ENCODE assay signal across 9 cellular contexts in genomic region chr6:31814677-31815024, GRCh38. TPM values are rescaled to one million over a fixed set of nuclear protein-coding genes. Genes with fewer than 3 reads are reported as not detected.
A peak's percentile ranks its signal among the peaks of the same experiment; 100 is the strongest.
DNase-seq lines count a peak whose midpoint lies in the region; ATAC-seq lines count a peak whose summit lies in the region.
"Had no signal": no experiment of that assay in that cellular context is flagged by ENCODE, and none has a peak within 500 bp of the region (broad histone marks: within the 10 kb centered on the region; RNA-seq: fewer than 3 reads in every experiment).

No MANE protein-coding gene starts in this region.

- H3K23ac ChIP-seq in mesenchymal stem cell (ENCODE audit: low read length in 2 of 2): peak overlapping the region in 1 of 2 experiments; percentile 24

- H3K27me3 ChIP-seq in mesenchymal stem cell (ENCODE audit: control insufficient read depth in 1 of 2, insufficient read depth in 1 of 2, low read length in 2 of 2): no peaks in the 10 kb centered on the region

- H3K27ac ChIP-seq in epithelial cell of prostate (peak overlapping the region; percentile 90), mesenchymal stem cell (ENCODE audit: low read length, poor library complexity, severe bottlenecking) (peak overlapping the region; percentile 100)
- H3K27ac ChIP-seq: KMS-11 had no signal

- ATAC-seq in HG03342 (IDR thresholded peaks at IDR 0.05; ENCODE audit: unreplicated experiment): peak; percentile 44
- ATAC-seq in HG03565 (IDR thresholded peaks at IDR 0.05; ENCODE audit: unreplicated experiment): no peak

- peak overlapping the region; percentile 43 for H4K91ac ChIP-seq in mesenchymal stem cell (ENCODE audit: low read length)

- peak overlapping the region in 1 of 2 experiments; percentile 81 for H3K4me3 ChIP-seq in mesenchymal stem cell (ENCODE audit: insufficient read depth in 1 of 2, low read depth in 1 of 2, low read length in 2 of 2)

- DNase-seq in COLO829 (ENCODE audit: low spot score): peak; percentile 99
- peak; percentile 75 to 80 for DNase-seq in NOMO-1 (lab: John Stamatoyannopoulos, UW; ENCODE audit: unreplicated experiment in 2 of 2)
- DNase-seq in activated T-cell treated with anti-CD3 and anti-CD28 coated beads, Interleukin-2, amount 50 U/mL, for 24 hours: peak; percentile 70
- DNase-seq in epithelial cell of prostate (ENCODE audit: low read depth, low spot score): peak; percentile 93
- peak; percentile 98 for DNase-seq in mesenchymal stem cell
- DNase-seq in stimulated activated CD8-positive, alpha-beta memory T cell treated with anti-CD3 and anti-CD28 coated beads, Interleukin-2, amount 100 ng/mL, for 48 hours (ENCODE audit: low read depth in 2 of 2): peak; percentile 60 to 62

- H3K14ac ChIP-seq in mesenchymal stem cell (ENCODE audit: low read length in 2 of 2): no peak overlapping the region

- peaks cover 23% of the 10 kb centered on the region for H3K36me3 Mint-ChIP-seq in activated T-cell treated with anti-CD3 and anti-CD28 coated beads, Interleukin-2, amount 50 U/mL, for 24 hours (ENCODE audit: low read depth)

- peak overlapping the region; percentile 64 to 84 for H3K18ac ChIP-seq in mesenchymal stem cell (ENCODE audit: low read depth in 1 of 2, low read length in 2 of 2)

- peak overlapping the region; percentile 95 for H3K27ac Mint-ChIP-seq in activated T-cell treated with anti-CD3 and anti-CD28 coated beads, Interleukin-2, amount 50 U/mL, for 24 hours

- 6% methylated on average over 13 of the region's 13 CpGs for WGBS in mesenchymal stem cell

- no peak overlapping the region for H2AK5ac ChIP-seq in mesenchymal stem cell (ENCODE audit: low read length, severe bottlenecking)

- peak overlapping the region; percentile 84 for H3K4me2 ChIP-seq in mesenchymal stem cell (ENCODE audit: low read length, poor library complexity, severe bottlenecking)
- H3K4me2 ChIP-seq: KMS-11 had no signal

- peak overlapping the region; percentile 86 for H3K9ac ChIP-seq in mesenchymal stem cell (ENCODE audit: low read length)
- H3K9ac ChIP-seq: KMS-11 had no signal

- no peaks in the 10 kb centered on the region for H3K9me3 ChIP-seq in mesenchymal stem cell (ENCODE audit: control insufficient read depth, low read length)

- H3K79me1 ChIP-seq in mesenchymal stem cell (replicated peaks; ENCODE audit: low read length, poor library complexity, severe bottlenecking): peaks cover 2% of the 10 kb centered on the region

- H2BK12ac ChIP-seq in mesenchymal stem cell (ENCODE audit: low read length in 2 of 2): no peak overlapping the region

- no peak overlapping the region for H2AFZ ChIP-seq in mesenchymal stem cell (ENCODE audit: low read depth, low read length)

- peak overlapping the region; percentile 83 for H3K4me3 Mint-ChIP-seq in activated T-cell treated with anti-CD3 and anti-CD28 coated beads, Interleukin-2, amount 50 U/mL, for 24 hours

- H3K4ac ChIP-seq in mesenchymal stem cell (ENCODE audit: low read depth in 1 of 2, low read length in 2 of 2): peak overlapping the region in 1 of 2 experiments; percentile 82

- peak overlapping the region; percentile 97 for H2BK120ac ChIP-seq in mesenchymal stem cell (ENCODE audit: low read depth, low read length)

- peaks cover 61% of the 10 kb centered on the region for H3K4me1 Mint-ChIP-seq in activated T-cell treated with anti-CD3 and anti-CD28 coated beads, Interleukin-2, amount 50 U/mL, for 24 hours (ENCODE audit: low read depth)

- peak overlapping the region; percentile 66 for H2BK5ac ChIP-seq in mesenchymal stem cell (ENCODE audit: low read depth, low read length, poor library complexity, severe bottlenecking)

- H4K8ac ChIP-seq in mesenchymal stem cell (ENCODE audit: low read length): peak overlapping the region; percentile 62

- peaks cover 8% of the 10 kb centered on the region for H3K4me1 ChIP-seq in mesenchymal stem cell (ENCODE audit: control insufficient read depth, insufficient read depth, low read depth, low read length)

- H3K36me3 ChIP-seq in mesenchymal stem cell (ENCODE audit: control insufficient read depth in 1 of 2, insufficient read depth in 2 of 2, low read depth in 1 of 2, low read length in 2 of 2): no peaks in the 10 kb centered on the region

- no peaks in the 10 kb centered on the region for H3K9me3 Mint-ChIP-seq in activated T-cell treated with anti-CD3 and anti-CD28 coated beads, Interleukin-2, amount 50 U/mL, for 24 hours

- peak overlapping the region; percentile 93 for H2BK15ac ChIP-seq in mesenchymal stem cell (ENCODE audit: low read depth, poor library complexity, severe bottlenecking)

- H3K27me3 Mint-ChIP-seq in activated T-cell treated with anti-CD3 and anti-CD28 coated beads, Interleukin-2, amount 50 U/mL, for 24 hours: no peaks in the 10 kb centered on the region

RNA-seq across cellular contexts. Expression of gene HSPA1L, which starts 0.4 kb away (rescaled TPM):
- polyA plus RNA-seq in mesenchymal stem cell (2013, experiment 1 of 2): 0.70 TPM
- 0.64 TPM for polyA plus RNA-seq in mesenchymal stem cell (2013, experiment 2 of 2)

RNA-seq across cellular contexts. Expression of gene HSPA1A, which starts 0.7 kb away (rescaled TPM):
- 42.7 TPM for polyA plus RNA-seq in mesenchymal stem cell (2013, experiment 1 of 2)
- 44.5 TPM for polyA plus RNA-seq in mesenchymal stem cell (2013, experiment 2 of 2)

RNA-seq across cellular contexts. Expression of gene LSM2, which starts 7.9 kb away (rescaled TPM):
- polyA plus RNA-seq in mesenchymal stem cell (2013, experiment 1 of 2): 56.3 TPM
- polyA plus RNA-seq in mesenchymal stem cell (2013, experiment 2 of 2): 60.3 TPM

RNA-seq across cellular contexts. Expression of gene HSPA1B, which starts 12.9 kb away (rescaled TPM):
- 29.0 TPM for polyA plus RNA-seq in mesenchymal stem cell (2013, experiment 1 of 2)
- polyA plus RNA-seq in mesenchymal stem cell (2013, experiment 2 of 2): 26.7 TPM

RNA-seq across cellular contexts. Expression of gene VARS1, which starts 19.1 kb away (rescaled TPM):
- polyA plus RNA-seq in mesenchymal stem cell (2013, experiment 1 of 2): 36.2 TPM
- 34.7 TPM for polyA plus RNA-seq in mesenchymal stem cell (2013, experiment 2 of 2)
